Comparison of ENCODE assay signal across 1 cellular context in the genomic region with DNA sequence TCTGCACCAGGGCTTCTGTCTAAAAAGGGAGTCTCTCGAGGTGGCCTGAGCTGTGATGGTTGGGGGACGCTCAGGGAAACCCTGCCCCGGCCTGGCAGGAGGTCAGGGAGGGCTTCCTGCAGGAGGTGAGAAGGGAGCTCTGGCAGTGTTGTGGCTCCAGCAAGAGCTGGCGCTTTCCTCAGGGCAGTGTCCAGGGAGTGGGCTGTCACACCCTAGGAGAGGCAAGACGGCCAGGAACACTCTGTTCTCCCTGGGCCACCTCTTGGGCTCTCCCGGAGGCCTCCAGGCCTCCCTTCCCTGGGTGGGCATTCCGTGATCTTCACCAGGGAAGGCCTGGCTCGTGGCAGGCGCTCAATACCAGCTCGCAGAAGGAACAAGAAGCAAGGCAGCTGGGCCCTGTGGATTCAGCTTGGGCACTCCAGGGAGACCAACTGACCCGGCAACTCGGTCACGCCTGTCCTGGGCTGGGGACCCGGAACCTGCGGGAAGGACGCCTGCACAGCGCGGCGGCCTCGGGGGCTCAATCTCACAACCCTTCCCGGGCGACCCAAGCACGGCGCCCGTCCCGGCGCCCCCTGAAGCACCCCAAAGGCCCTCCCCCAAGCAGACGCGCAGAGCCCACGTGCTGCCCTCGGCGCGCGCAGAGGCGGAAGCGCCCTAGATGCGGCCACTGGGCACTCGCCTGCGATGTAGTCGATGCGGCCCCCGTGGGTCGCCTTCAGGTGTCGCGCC.
A peak's percentile ranks its signal among the peaks of the same experiment; 100 is the strongest.
TF ChIP-seq lines count a peak whose summit lies in the region.

No MANE protein-coding gene starts in this region.

TF ChIP-seq in K562, 482 proteins besides CTCF, POLR2A, EP300 and RAD21 (continued from another document and continues in another):
- TF ChIP-seq MGA (IDR thresholded peaks at IDR 0.05) (peak; percentile 83), SAFB (IDR thresholded peaks at IDR 0.05; ENCODE audit: borderline replicate concordance, low read depth, low read length) (0 out of 2 replicates have a peak, but pooled peaks have one; percentile 24), MCM5 (IDR thresholded peaks at IDR 0.05; ENCODE audit: low read depth) (no peak), NRF1 (conservative IDR thresholded peaks at IDR 0.05 in 1 of 2, IDR thresholded peaks at IDR 0.05 in 1 of 2) (no peak), PRPF4 (IDR thresholded peaks at IDR 0.05; ENCODE audit: insufficient read depth, low read depth, low read length, poor library complexity, severe bottlenecking) (no peak), LARP7 (IDR thresholded peaks at IDR 0.05) (no peak), ZNF165 (CRISPR knock-in tag; IDR thresholded peaks at IDR 0.05; ENCODE audit: borderline replicate concordance) (no peak), ZMIZ1 (IDR thresholded peaks at IDR 0.05; ENCODE audit: low read depth in 2 of 2, low read length in 2 of 2) (no peak), ZNF76 (CRISPR knock-in tag; IDR thresholded peaks at IDR 0.05; ENCODE audit: borderline replicate concordance) (no peak), KAT2B (IDR thresholded peaks at IDR 0.05; ENCODE audit: low read depth, low read length) (no peak), RBM34 (IDR thresholded peaks at IDR 0.05; ENCODE audit: borderline replicate concordance, insufficient read depth, low read length) (no peak), ZBTB2 (IDR thresholded peaks at IDR 0.05) (no peak; the same call in 1 of the 2 replicates), ZNF347 (CRISPR knock-in tag; IDR thresholded peaks at IDR 0.05; ENCODE audit: low read depth) (no peak), ZNF431 (CRISPR knock-in tag; IDR thresholded peaks at IDR 0.05) (no peak), POU5F1 (IDR thresholded peaks at IDR 0.05; ENCODE audit: borderline replicate concordance, low read depth, low read length, partially characterized antibody) (no peak), TFAP4 (CRISPR knock-in tag; IDR thresholded peaks at IDR 0.05; ENCODE audit: borderline replicate concordance) (0 out of 2 replicates have a peak, but pooled peaks have one; percentile 5), ZNF12 (CRISPR knock-in tag; IDR thresholded peaks at IDR 0.05) (0 out of 2 replicates have a peak, but pooled peaks have one; percentile 57), USF2 (CRISPR knock-in tag; IDR thresholded peaks at IDR 0.05) (peak; percentile 94), ZNF143 (CRISPR knock-in tag; IDR thresholded peaks at IDR 0.05) (0 out of 2 replicates have a peak, but pooled peaks have one; percentile 22), ZNF717 (CRISPR knock-in tag; IDR thresholded peaks at IDR 0.05) (no peak), GABPA (tag; conservative IDR thresholded peaks at IDR 0.05; ENCODE audit: low read depth) (no peak), TAF15 (IDR thresholded peaks at IDR 0.05; ENCODE audit: low read depth, low read length) (0 out of 2 replicates have a peak, but pooled peaks have one; percentile 58), POLR2B (IDR thresholded peaks at IDR 0.05; ENCODE audit: low read depth, partially characterized antibody) (peak; percentile 50), SRSF7 (optimal IDR thresholded peaks at IDR 0.05; ENCODE audit: low read depth, low read length) (no peak), E2F1 (CRISPR knock-in tag; IDR thresholded peaks at IDR 0.05) (no peak)
- TF ChIP-seq, protein P1, sequence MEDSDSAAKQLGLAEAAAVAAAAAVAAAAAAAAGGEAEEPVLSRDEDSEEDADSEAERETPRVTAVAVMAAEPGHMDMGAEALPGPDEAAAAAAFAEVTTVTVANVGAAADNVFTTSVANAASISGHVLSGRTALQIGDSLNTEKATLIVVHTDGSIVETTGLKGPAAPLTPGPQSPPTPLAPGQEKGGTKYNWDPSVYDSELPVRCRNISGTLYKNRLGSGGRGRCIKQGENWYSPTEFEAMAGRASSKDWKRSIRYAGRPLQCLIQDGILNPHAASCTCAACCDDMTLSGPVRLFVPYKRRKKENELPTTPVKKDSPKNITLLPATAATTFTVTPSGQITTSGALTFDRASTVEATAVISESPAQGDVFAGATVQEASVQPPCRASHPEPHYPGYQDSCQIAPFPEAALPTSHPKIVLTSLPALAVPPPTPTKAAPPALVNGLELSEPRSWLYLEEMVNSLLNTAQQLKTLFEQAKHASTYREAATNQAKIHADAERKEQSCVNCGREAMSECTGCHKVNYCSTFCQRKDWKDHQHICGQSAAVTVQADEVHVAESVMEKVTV (CRISPR knock-in tag; IDR thresholded peaks at IDR 0.05): no peak
